In genomic region chr6:159788276-159788675, GRCh38 we compare ENCODE assay signal across 8 cellular contexts. TPM values are rescaled to one million over a fixed set of nuclear protein-coding genes. Genes with fewer than 3 reads are reported as not detected.
DNase-seq lines count a peak whose midpoint lies in the region; ATAC-seq, FAIRE-seq and TF ChIP-seq lines count a peak whose summit lies in the region.

No MANE protein-coding gene starts in this region.

- CTCF ChIA-PET in HepG2 (lab: Yijun Ruan, JAX; ENCODE audit: low intra/inter-chr PET ratio, low total read pairs) = no interaction called here

- H3K4me1 ChIP-seq in adrenal gland (replicated peaks in 1 of 2) = peaks cover 19 to 43% of the 10 kb centered on the region in 2 donors
- peaks cover 68% of the 10 kb centered on the region for H3K4me1 ChIP-seq in HepG2 (ENCODE audit: insufficient read depth, low read length)
- H3K4me1 ChIP-seq in tibial nerve = peaks cover 3 to 65% (median 45%) of the 10 kb centered on the region in 4 donors

- H3K27ac ChIP-seq in adrenal gland (peak overlapping the region in 4 of 5 donors; percentile 45 to 98 (median 88)), HepG2 (ENCODE audit: extremely low read length, insufficient read depth, low read length) (peak overlapping the region; percentile 91), tibial nerve (peak overlapping the region in 3 of 4 donors; percentile 95 to 100 (median 98))

- DNase-seq in activated T-cell treated with anti-CD3 and anti-CD28 coated beads for 1 hour (ENCODE audit: low read depth) = peak; percentile 11
- DNase-seq in activated T-cell treated with anti-CD3 and anti-CD28 coated beads for 4 hours = no peak
- DNase-seq in adrenal gland = no peak
- DNase-seq in HepG2 (ENCODE audit: low spot score) = no peak
- no peak for DNase-seq in tibial nerve (ENCODE audit: low spot score in 2 of 2)
- no peak for DNase-seq in NCI-H1105 treated with DMSO at 0.1 percent for 48 hours (lab: John Stamatoyannopoulos, UW)

- peak overlapping the region; percentile 99 for H3K4me2 ChIP-seq in HepG2 (ENCODE audit: low read depth, low read length)

- in situ Hi-C loops in HepG2 (cut with HindIII; ENCODE audit: extremely low pct_ligation_motif_present, low pct_unique_long_range_greater_than_20kb) = loop anchor here (5.0 kb wide), 1 partner anchor 61 kb away; the partner anchor contains the start of gene WTAP

- peak overlapping the region; percentile 92 for H3K9ac ChIP-seq in HepG2 (ENCODE audit: insufficient read depth, low read depth, low read length)

- TF ChIP-seq RAD21 in HepG2 (CRISPR knock-in tag; IDR thresholded peaks at IDR 0.05) = no peak

- TF ChIP-seq POLR2A in adrenal gland (IDR thresholded peaks at IDR 0.05) (no peak), HepG2 (IDR thresholded peaks at IDR 0.05; ENCODE audit: insufficient read depth in 1 of 2, low read depth in 2 of 2, low read length in 2 of 2) (no peak), tibial nerve (IDR thresholded peaks at IDR 0.05) (no peak)

- POLR2A ChIA-PET in HepG2 (lab: Yijun Ruan, JAX) = interaction anchor here (3.6 to 7.1 kb wide), 6 partner anchors 9 to 94 kb away, joined by 29 to 165 read pairs (median 78); partner anchors contain the start of genes ACAT2, PNLDC1, SOD2 and WTAP

- intact Hi-C loops in adrenal gland (cut with DNase I) = loop anchor here in 1 of 2 donors (10.0 kb wide), 1 partner anchor 103 kb away; no protein-coding TSS in a partner anchor
- intact Hi-C loops in HepG2 (cut with micrococcal nuclease; ENCODE audit: unreplicated experiment) = loop anchor here (2.0 kb wide), 1 partner anchor 61 kb away; the partner anchor contains the start of gene WTAP

- TF ChIP-seq CTCF in adrenal gland (IDR thresholded peaks at IDR 0.05) = no peak
- TF ChIP-seq CTCF in HepG2 (CRISPR knock-in tag; IDR thresholded peaks at IDR 0.05) = no peak
- no peak for TF ChIP-seq CTCF in tibial nerve (IDR thresholded peaks at IDR 0.05)

- H3K36me3 ChIP-seq in adrenal gland (replicated peaks in 1 of 2) (peaks cover 0 to 58% of the 10 kb centered on the region in 2 donors), HepG2 (replicated peaks in 1 of 2; ENCODE audit: control insufficient read depth in 1 of 2, insufficient read depth in 2 of 2, low read length in 2 of 2) (peaks cover 6 to 44% of the 10 kb centered on the region in 2 experiments; a peak in 4 of 5 replicates), tibial nerve (peaks cover 0 to 55% (median 0%) of the 10 kb centered on the region in 3 donors)

- BruUV-seq in HepG2 (replicated peaks; lab: Mats Ljungman, UMichigan) = no TSS peak

- peaks cover 21% of the 10 kb centered on the region for H4K20me1 ChIP-seq in HepG2 (ENCODE audit: insufficient read depth, low read length)

- ATAC-seq in HepG2 (no peak), GM18511 (IDR thresholded peaks at IDR 0.05; ENCODE audit: unreplicated experiment) (no peak), HG02798 (IDR thresholded peaks at IDR 0.05; ENCODE audit: poor library complexity, unreplicated experiment) (no peak)

- H3K9me3 ChIP-seq in adrenal gland (replicated peaks in 1 of 3) (no peaks in the 10 kb centered on the region), HepG2 (ENCODE audit: low read length) (no peaks in the 10 kb centered on the region), tibial nerve (no peaks in the 10 kb centered on the region)

- no peak overlapping the region for H2AFZ ChIP-seq in HepG2 (ENCODE audit: low read length)

- WGBS in adrenal gland, 4 donors = 28 to 42% (median 35%) methylated on average over 15 of the region's 15 CpGs
- WGBS in HepG2 (ENCODE audit: low lambda C conversion rate) = 6% methylated on average over 15 of the region's 15 CpGs
- WGBS in tibial nerve, 2 donors = 36 to 45% methylated on average over 15 of the region's 15 CpGs

- no peak for FAIRE-seq in HepG2 (lab: Jason Lieb, UNC)

- peak overlapping the region in 2 of 4 donors; percentile 85 to 89 for H3K4me3 ChIP-seq in adrenal gland
- H3K4me3 ChIP-seq in HepG2 (replicated peaks in 1 of 3; ENCODE audit: insufficient read depth in 1 of 3, low read depth in 2 of 3, low read length in 3 of 3) = peak overlapping the region; percentile 85 to 94 (median 91)
- H3K4me3 ChIP-seq in tibial nerve = peak overlapping the region; percentile 86 to 98 (median 92)

- H3K27me3 ChIP-seq in adrenal gland = no peaks in the 10 kb centered on the region
- H3K27me3 ChIP-seq in HepG2 (ENCODE audit: control insufficient read depth in 1 of 2, insufficient read depth in 2 of 2, low read length in 2 of 2) = no peaks in the 10 kb centered on the region; a peak in 1 of 5 replicates
- no peaks in the 10 kb centered on the region for H3K27me3 ChIP-seq in tibial nerve

- TF ChIP-seq EP300 in HepG2 (IDR thresholded peaks at IDR 0.05; ENCODE audit: low read depth in 2 of 2, low read length in 2 of 2) (no peak), HepG2 (CRISPR knock-in tag; IDR thresholded peaks at IDR 0.05; ENCODE audit: borderline replicate concordance) (no peak), tibial nerve (IDR thresholded peaks at IDR 0.05) (no peak)

- peaks cover 89% of the 10 kb centered on the region for H3K79me2 ChIP-seq in HepG2 (ENCODE audit: insufficient read depth, low read length)

RNA-seq across cellular contexts. Expression of gene TCP1, which starts 1.1 kb away (rescaled TPM):
- total RNA-seq in adrenal gland = 100 to 1,000 TPM in 5 of 8 donors, 10 to 100 TPM in 3; 81.9 to 178 (median 118) TPM
- 100 to 1,000 TPM in 1 of 3 donors, 10 to 100 TPM in 2; 59.0 to 235 (median 88.8) TPM for polyA plus RNA-seq in adrenal gland
- 553 and 677 TPM in 2 replicates for total RNA-seq in HepG2 (2016; rRNA removed; fragmentation: Illumina TruSeq; extraction: Trizol)
- 167 and 195 TPM in 2 replicates for total RNA-seq in HepG2 (2016; cell fraction: cytosol; rRNA removed; fragmentation: Illumina TruSeq; extraction: Trizol; ENCODE audit: low read depth)
- 558 and 662 TPM in 2 replicates for total RNA-seq in HepG2 (2016; cell fraction: insoluble cytoplasmic fraction; rRNA removed; fragmentation: Illumina TruSeq; extraction: Trizol)
- total RNA-seq in HepG2 (2016; cell fraction: membrane; rRNA removed; fragmentation: Illumina TruSeq; extraction: Trizol) = 368 and 445 TPM in 2 replicates
- total RNA-seq in HepG2 (2016; cell fraction: nucleus; rRNA removed; fragmentation: Illumina TruSeq; extraction: Trizol) = 262 and 285 TPM in 2 replicates
- polyA plus RNA-seq in HepG2 (2011; rRNA removed) = 102 and 116 TPM in 2 replicates
- polyA plus RNA-seq in HepG2 (2011; cell fraction: cytosol; rRNA removed) = 99.2 and 105 TPM in 2 replicates
- polyA plus RNA-seq in HepG2 (2011; cell fraction: nucleus; rRNA removed) = 138 and 159 TPM in 2 replicates
- 242 and 252 TPM in 2 replicates for polyA plus RNA-seq in HepG2 (2012)
- 157 and 173 TPM in 2 replicates for polyA plus RNA-seq in HepG2 (2016; cell fraction: cytosol; fragmentation: Illumina TruSeq; extraction: Trizol; ENCODE audit: low read depth)
- 584 and 596 TPM in 2 replicates for polyA plus RNA-seq in HepG2 (2016; cell fraction: insoluble cytoplasmic fraction; fragmentation: Illumina TruSeq; extraction: Trizol; ENCODE audit: low read depth)
- polyA plus RNA-seq in HepG2 (2016; cell fraction: membrane; fragmentation: Illumina TruSeq; extraction: Trizol; ENCODE audit: low read depth) = 236 and 293 TPM in 2 replicates
- 406 and 459 TPM in 2 replicates for polyA plus RNA-seq in HepG2 (2016; cell fraction: nucleus; fragmentation: Illumina TruSeq; extraction: Trizol; ENCODE audit: insufficient read depth, low read depth)
- 138 and 285 TPM in 2 replicates for polyA minus RNA-seq in HepG2 (2011; rRNA and poly(A)+ RNA removed; ENCODE audit: low replicate concordance)
- 242 and 244 TPM in 2 replicates for polyA minus RNA-seq in HepG2 (2011; cell fraction: cytosol; rRNA and poly(A)+ RNA removed)
- 245 and 282 TPM in 2 replicates for polyA minus RNA-seq in HepG2 (2011; cell fraction: nucleus; rRNA and poly(A)+ RNA removed)
- total RNA-seq in tibial nerve = 100 to 1,000 TPM in 2 of 4 donors, 10 to 100 TPM in 2; 81.0 to 106 (median 102) TPM

RNA-seq across cellular contexts. Expression of gene MRPL18, which starts 2.0 kb away (rescaled TPM):
- total RNA-seq in adrenal gland (100 to 1,000 TPM in 2 of 8 donors, 10 to 100 TPM in 6; 63.7 to 127 (median 77.1) TPM), HepG2 (2016; rRNA removed; fragmentation: Illumina TruSeq; extraction: Trizol) (176 and 241 TPM in 2 replicates), tibial nerve (10 to 100 TPM; 38.0 to 85.2 (median 74.1) TPM)
- polyA plus RNA-seq in adrenal gland (100 to 1,000 TPM; 110 to 138 (median 132) TPM), HepG2 (2011; rRNA removed) (74.2 and 85.6 TPM in 2 replicates)
- 87.3 and 95.0 TPM in 2 replicates for total RNA-seq in HepG2 (2016; cell fraction: cytosol; rRNA removed; fragmentation: Illumina TruSeq; extraction: Trizol; ENCODE audit: low read depth)
- 183 and 249 TPM in 2 replicates for total RNA-seq in HepG2 (2016; cell fraction: insoluble cytoplasmic fraction; rRNA removed; fragmentation: Illumina TruSeq; extraction: Trizol)
- total RNA-seq in HepG2 (2016; cell fraction: membrane; rRNA removed; fragmentation: Illumina TruSeq; extraction: Trizol) = 132 TPM in 2 replicates
- 62.7 and 70.4 TPM in 2 replicates for total RNA-seq in HepG2 (2016; cell fraction: nucleus; rRNA removed; fragmentation: Illumina TruSeq; extraction: Trizol)
- polyA plus RNA-seq in HepG2 (2011; cell fraction: cytosol; rRNA removed) = 65.6 and 79.0 TPM in 2 replicates
- polyA plus RNA-seq in HepG2 (2011; cell fraction: nucleus; rRNA removed) = 20.8 and 28.8 TPM in 2 replicates
- polyA plus RNA-seq in HepG2 (2012) = 63.5 and 72.2 TPM in 2 replicates
- 85.1 and 96.0 TPM in 2 replicates for polyA plus RNA-seq in HepG2 (2016; cell fraction: cytosol; fragmentation: Illumina TruSeq; extraction: Trizol; ENCODE audit: low read depth)
- polyA plus RNA-seq in HepG2 (2016; cell fraction: insoluble cytoplasmic fraction; fragmentation: Illumina TruSeq; extraction: Trizol; ENCODE audit: low read depth) = 291 and 300 TPM in 2 replicates
- polyA plus RNA-seq in HepG2 (2016; cell fraction: membrane; fragmentation: Illumina TruSeq; extraction: Trizol; ENCODE audit: low read depth) = 120 and 134 TPM in 2 replicates
- polyA plus RNA-seq in HepG2 (2016; cell fraction: nucleus; fragmentation: Illumina TruSeq; extraction: Trizol; ENCODE audit: insufficient read depth, low read depth) = 124 and 125 TPM in 2 replicates
- polyA minus RNA-seq in HepG2 (2011; rRNA and poly(A)+ RNA removed; ENCODE audit: low replicate concordance) = 34.2 and 40.9 TPM in 2 replicates
- 21.3 and 22.0 TPM in 2 replicates for polyA minus RNA-seq in HepG2 (2011; cell fraction: cytosol; rRNA and poly(A)+ RNA removed)
- 17.4 and 18.3 TPM in 2 replicates for polyA minus RNA-seq in HepG2 (2011; cell fraction: nucleus; rRNA and poly(A)+ RNA removed)

RNA-seq across cellular contexts. Expression of gene PNLDC1, which starts 11.8 kb away (rescaled TPM):
- total RNA-seq in adrenal gland = 1 to 10 TPM in 1 of 8 donors, under 1 TPM in 1, not detected in 6; 0.14 to 2.9 TPM
- under 1 TPM in 2 of 3 donors, not detected in 1; 0.07 to 0.48 TPM for polyA plus RNA-seq in adrenal gland
- total RNA-seq in HepG2 (2016; rRNA removed; fragmentation: Illumina TruSeq; extraction: Trizol) = not detected in 2 replicates
- not detected in 2 replicates for total RNA-seq in HepG2 (2016; cell fraction: cytosol; rRNA removed; fragmentation: Illumina TruSeq; extraction: Trizol; ENCODE audit: low read depth)
- not detected in 2 replicates for total RNA-seq in HepG2 (2016; cell fraction: insoluble cytoplasmic fraction; rRNA removed; fragmentation: Illumina TruSeq; extraction: Trizol)
- total RNA-seq in HepG2 (2016; cell fraction: membrane; rRNA removed; fragmentation: Illumina TruSeq; extraction: Trizol) = not detected in 2 replicates
- not detected in 2 replicates for total RNA-seq in HepG2 (2016; cell fraction: nucleus; rRNA removed; fragmentation: Illumina TruSeq; extraction: Trizol)
- polyA plus RNA-seq in HepG2 (2011; rRNA removed) = 0.04 TPM in 1 of 2 replicates, not detected in the other
- polyA plus RNA-seq in HepG2 (2011; cell fraction: cytosol; rRNA removed) = not detected in 2 replicates
- polyA plus RNA-seq in HepG2 (2011; cell fraction: nucleus; rRNA removed) = 0.07 TPM in 1 of 2 replicates, not detected in the other
- not detected in 2 replicates for polyA plus RNA-seq in HepG2 (2012)
- polyA plus RNA-seq in HepG2 (2016; cell fraction: cytosol; fragmentation: Illumina TruSeq; extraction: Trizol; ENCODE audit: low read depth) = 0.07 TPM in 1 of 2 replicates, not detected in the other
- not detected in 2 replicates for polyA plus RNA-seq in HepG2 (2016; cell fraction: insoluble cytoplasmic fraction; fragmentation: Illumina TruSeq; extraction: Trizol; ENCODE audit: low read depth)
- not detected in 2 replicates for polyA plus RNA-seq in HepG2 (2016; cell fraction: membrane; fragmentation: Illumina TruSeq; extraction: Trizol; ENCODE audit: low read depth)
- polyA plus RNA-seq in HepG2 (2016; cell fraction: nucleus; fragmentation: Illumina TruSeq; extraction: Trizol; ENCODE audit: insufficient read depth, low read depth) = not detected in 2 replicates
- polyA minus RNA-seq in HepG2 (2011; rRNA and poly(A)+ RNA removed; ENCODE audit: low replicate concordance) = not detected in 2 replicates
- not detected in 2 replicates for polyA minus RNA-seq in HepG2 (2011; cell fraction: cytosol; rRNA and poly(A)+ RNA removed)
- polyA minus RNA-seq in HepG2 (2011; cell fraction: nucleus; rRNA and poly(A)+ RNA removed) = not detected in 2 replicates
- 1 to 10 TPM in 1 of 4 donors, not detected in 3; 1.1 TPM for total RNA-seq in tibial nerve

RNA-seq across cellular contexts. Expression of gene ACAT2, which starts 26.4 kb away (rescaled TPM):
- total RNA-seq in adrenal gland (100 to 1,000 TPM in 1 of 8 donors, 10 to 100 TPM in 6, 1 to 10 TPM in 1; 8.7 to 163 (median 15.0) TPM), HepG2 (2016; rRNA removed; fragmentation: Illumina TruSeq; extraction: Trizol) (534 and 775 TPM in 2 replicates), tibial nerve (10 to 100 TPM in 3 of 4 donors, 1 to 10 TPM in 1; 8.1 to 20.6 (median 17.1) TPM)
- polyA plus RNA-seq in adrenal gland (100 to 1,000 TPM in 1 of 3 donors, 10 to 100 TPM in 2; 10.1 to 305 (median 17.4) TPM), HepG2 (2011; rRNA removed) (121 and 132 TPM in 2 replicates)
- 162 and 165 TPM in 2 replicates for total RNA-seq in HepG2 (2016; cell fraction: cytosol; rRNA removed; fragmentation: Illumina TruSeq; extraction: Trizol; ENCODE audit: low read depth)
- 542 and 812 TPM in 2 replicates for total RNA-seq in HepG2 (2016; cell fraction: insoluble cytoplasmic fraction; rRNA removed; fragmentation: Illumina TruSeq; extraction: Trizol)
- total RNA-seq in HepG2 (2016; cell fraction: membrane; rRNA removed; fragmentation: Illumina TruSeq; extraction: Trizol) = 231 and 232 TPM in 2 replicates
- 200 and 223 TPM in 2 replicates for total RNA-seq in HepG2 (2016; cell fraction: nucleus; rRNA removed; fragmentation: Illumina TruSeq; extraction: Trizol)
- 62.8 and 103 TPM in 2 replicates for polyA plus RNA-seq in HepG2 (2011; cell fraction: cytosol; rRNA removed)
- 28.1 and 44.2 TPM in 2 replicates for polyA plus RNA-seq in HepG2 (2011; cell fraction: nucleus; rRNA removed)
- 172 and 185 TPM in 2 replicates for polyA plus RNA-seq in HepG2 (2012)
- 142 and 156 TPM in 2 replicates for polyA plus RNA-seq in HepG2 (2016; cell fraction: cytosol; fragmentation: Illumina TruSeq; extraction: Trizol; ENCODE audit: low read depth)
- 580 and 631 TPM in 2 replicates for polyA plus RNA-seq in HepG2 (2016; cell fraction: insoluble cytoplasmic fraction; fragmentation: Illumina TruSeq; extraction: Trizol; ENCODE audit: low read depth)
- polyA plus RNA-seq in HepG2 (2016; cell fraction: membrane; fragmentation: Illumina TruSeq; extraction: Trizol; ENCODE audit: low read depth) = 160 and 171 TPM in 2 replicates
- 219 and 233 TPM in 2 replicates for polyA plus RNA-seq in HepG2 (2016; cell fraction: nucleus; fragmentation: Illumina TruSeq; extraction: Trizol; ENCODE audit: insufficient read depth, low read depth)
- 52.5 and 89.6 TPM in 2 replicates for polyA minus RNA-seq in HepG2 (2011; rRNA and poly(A)+ RNA removed; ENCODE audit: low replicate concordance)
- polyA minus RNA-seq in HepG2 (2011; cell fraction: cytosol; rRNA and poly(A)+ RNA removed) = 46.9 and 65.1 TPM in 2 replicates
- polyA minus RNA-seq in HepG2 (2011; cell fraction: nucleus; rRNA and poly(A)+ RNA removed) = 46.6 and 77.2 TPM in 2 replicates
